ENCODE assay signal across 9 cellular contexts in the genomic region with DNA sequence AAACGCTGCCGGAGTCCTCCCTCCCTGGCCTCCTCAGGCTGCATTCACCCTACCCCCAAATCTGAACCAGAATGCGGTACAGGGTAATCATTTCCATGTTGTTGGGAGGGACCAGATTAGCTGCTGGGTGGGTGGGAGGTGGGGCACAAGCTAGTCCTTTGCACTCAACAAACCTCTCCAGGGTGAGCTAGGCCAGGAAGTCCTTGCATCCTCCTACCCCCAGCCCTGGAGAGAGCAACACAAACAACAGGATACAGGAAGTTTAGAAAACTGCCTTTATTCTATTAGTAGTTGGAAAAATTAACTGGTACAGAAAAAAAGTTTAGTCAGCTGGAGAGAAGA. TPM values are rescaled to one million over a fixed set of nuclear protein-coding genes. Genes with fewer than 3 reads are reported as not detected.
DNase-seq lines count a peak whose midpoint lies in the region; ATAC-seq and TF ChIP-seq lines count a peak whose summit lies in the region.
"Had no signal": no experiment of that assay in that cellular context is flagged by ENCODE, and none has a peak within 500 bp of the region (broad histone marks: within the 10 kb centered on the region; RNA-seq: fewer than 3 reads in every experiment).

No MANE protein-coding gene starts in this region.

- H4K20me1 ChIP-seq in fibroblast of lung (ENCODE audit: control insufficient read depth, extremely low read depth, insufficient read depth, low read length) = no peaks in the 10 kb centered on the region

- peaks cover 27% of the 10 kb centered on the region for H3K79me2 ChIP-seq in fibroblast of lung (ENCODE audit: control insufficient read depth, insufficient read depth, low read length)

- H3K9ac ChIP-seq in SK-N-MC (ENCODE audit: insufficient read length) = peak overlapping the region; percentile 47
- H3K9ac ChIP-seq in fibroblast of lung (ENCODE audit: insufficient read depth, low read length) = peak overlapping the region; percentile 36

- H3K4me1 ChIP-seq in heart right ventricle = peaks cover 6 to 48% (median 40%) of the 10 kb centered on the region in 9 donors
- peaks cover 19% of the 10 kb centered on the region for H3K4me1 ChIP-seq in fibroblast of lung (ENCODE audit: control insufficient read depth, extremely low read depth, insufficient read depth, low read length)

- H3K27me3 ChIP-seq in heart right ventricle (no peaks in the 10 kb centered on the region), fibroblast of lung (ENCODE audit: control insufficient read depth, insufficient read depth, low read length) (no peaks in the 10 kb centered on the region)
- H3K27me3 ChIP-seq: foreskin keratinocyte had no signal

- TF ChIP-seq CTCF in heart right ventricle (IDR thresholded peaks at IDR 0.05) = no peak
- no peak for TF ChIP-seq CTCF in fibroblast of lung (conservative IDR thresholded peaks at IDR 0.05 in 1 of 2, IDR thresholded peaks at IDR 0.05 in 1 of 2; ENCODE audit: low read depth in 1 of 2, low read length in 2 of 2)

- H2AFZ ChIP-seq in fibroblast of lung (ENCODE audit: low read length) = no peak overlapping the region

- H3K27ac ChIP-seq in heart right ventricle (peak overlapping the region; percentile 74 to 96 (median 92)), SK-N-MC (peak overlapping the region; percentile 84), fibroblast of lung (ENCODE audit: insufficient read depth, low read length) (peak overlapping the region; percentile 90)

- WGBS in heart right ventricle, 2 donors = 26 to 37% methylated on average over 3 of the region's 3 CpGs

- H3K36me3 ChIP-seq in heart right ventricle (peaks cover 0 to 78% (median 41%) of the 10 kb centered on the region in 9 donors), SK-N-MC (ENCODE audit: insufficient read depth, low read length) (peaks cover 24% of the 10 kb centered on the region), fibroblast of lung (ENCODE audit: control insufficient read depth, insufficient read depth, low read length) (peaks cover 19% of the 10 kb centered on the region)

- H3K9me3 ChIP-seq in heart right ventricle = no peaks in the 10 kb centered on the region
- no peaks in the 10 kb centered on the region for H3K9me3 ChIP-seq in SK-N-MC (ENCODE audit: low read depth, low read length)
- no peaks in the 10 kb centered on the region for H3K9me3 ChIP-seq in fibroblast of lung (ENCODE audit: control insufficient read depth, insufficient read depth, low read depth, low read length)

- ATAC-seq in heart right ventricle (peak in 7 of 8 donors; percentile 2 to 43 (median 20)), left cardiac atrium (no peak)

- intact Hi-C loops in heart right ventricle (cut with DNase I) (loop anchor here in 6 of 10 donors (2.0 to 5.0 kb wide), 4 partner anchors 18 to 53 kb away; partner anchors contain the start of genes RHOA (in 5 of the 6), TCTA (in 4 of the 6) and USP4 (in 1 of the 6)), left cardiac atrium (cut with DNase I) (loop anchor here in 1 of 2 donors (10.0 kb wide), 1 partner anchor 56 kb away; the partner anchor contains the start of genes RHOA and TCTA)

- DNase-seq in heart right ventricle (no peak), left cardiac atrium (no peak), SK-N-MC (ENCODE audit: low read depth, low spot score) (no peak), fibroblast of lung (ENCODE audit: low read depth in 2 of 2) (no peak), skeletal muscle cell (ENCODE audit: low read depth) (no peak), NCI-H1930 (lab: John Stamatoyannopoulos, UW) (no peak), cerebellum (ENCODE audit: low spot score) (no peak), NCI-H526 (lab: John Stamatoyannopoulos, UW) (no peak)

- H3K4me3 ChIP-seq in heart right ventricle = peak overlapping the region in 9 of 10 donors; percentile 60 to 91 (median 81)
- peak overlapping the region; percentile 79 for H3K4me3 ChIP-seq in SK-N-MC
- peak overlapping the region in 2 of 4 experiments; percentile 47 to 76 for H3K4me3 ChIP-seq in fibroblast of lung (replicated peaks in 1 of 4; ENCODE audit: control extremely low read depth in 1 of 4, insufficient read depth in 1 of 4, low read depth in 3 of 4, low read length in 4 of 4)
- H3K4me3 ChIP-seq in skeletal muscle cell (ENCODE audit: low read depth, low read length) = peak overlapping the region; percentile 58

- H3K4me2 ChIP-seq in fibroblast of lung (ENCODE audit: extremely low read depth, insufficient read depth, low read length) = peak overlapping the region; percentile 76

RNA-seq across cellular contexts. Expression of gene GPX1, which starts 0.7 kb away (rescaled TPM):
- total RNA-seq in heart right ventricle (100 to 1,000 TPM in 5 of 10 donors, 10 to 100 TPM in 5; 85.2 to 223 (median 102) TPM), left cardiac atrium (100 to 1,000 TPM; 230 to 235 TPM), fibroblast of lung (447 and 456 TPM in 2 replicates), cerebellum (40.8 TPM)
- polyA plus RNA-seq in heart right ventricle (100 to 1,000 TPM; 203 to 267 TPM), fibroblast of lung (227 and 428 TPM in 2 replicates)
- polyA plus RNA-seq in fibroblast of lung (2012) = 398 and 683 TPM in 2 replicates
- 235 and 280 TPM in 2 replicates for polyA minus RNA-seq in fibroblast of lung (ENCODE audit: low replicate concordance)

RNA-seq across cellular contexts. Expression of gene USP4, which starts 19.0 kb away (rescaled TPM):
- total RNA-seq in heart right ventricle = 10 to 100 TPM; 35.4 to 48.3 (median 43.5) TPM
- 10 to 100 TPM; 19.9 to 52.4 TPM for polyA plus RNA-seq in heart right ventricle
- 10 to 100 TPM; 37.1 to 45.5 TPM for total RNA-seq in left cardiac atrium
- 20.3 and 28.7 TPM in 2 replicates for total RNA-seq in fibroblast of lung
- 47.1 and 53.9 TPM in 2 replicates for polyA plus RNA-seq in fibroblast of lung
- polyA plus RNA-seq in fibroblast of lung (2012) = 38.9 and 44.5 TPM in 2 replicates
- 44.3 and 60.1 TPM in 2 replicates for polyA minus RNA-seq in fibroblast of lung (ENCODE audit: low replicate concordance)
- total RNA-seq in cerebellum = 39.7 TPM

RNA-seq across cellular contexts. Expression of gene RHOA, which starts 52.9 kb away (rescaled TPM):
- total RNA-seq in heart right ventricle (100 to 1,000 TPM; 226 to 335 (median 250) TPM), left cardiac atrium (100 to 1,000 TPM; 311 to 334 TPM), fibroblast of lung (352 and 548 TPM in 2 replicates), cerebellum (113 TPM)
- polyA plus RNA-seq in heart right ventricle (100 to 1,000 TPM; 139 to 291 TPM), fibroblast of lung (727 and 1,002 TPM in 2 replicates)
- polyA plus RNA-seq in fibroblast of lung (2012) = 673 and 854 TPM in 2 replicates
- polyA minus RNA-seq in fibroblast of lung (ENCODE audit: low replicate concordance) = 753 and 846 TPM in 2 replicates

RNA-seq across cellular contexts. Expression of gene TCTA, which starts 53.4 kb away (rescaled TPM):
- total RNA-seq in heart right ventricle = 10 to 100 TPM; 13.9 to 22.6 (median 17.6) TPM
- polyA plus RNA-seq in heart right ventricle = 10 to 100 TPM; 16.5 to 19.0 TPM
- total RNA-seq in left cardiac atrium = 10 to 100 TPM; 15.2 to 19.1 TPM
- total RNA-seq in fibroblast of lung = 14.4 and 34.5 TPM in 2 replicates
- polyA plus RNA-seq in fibroblast of lung = 51.6 and 57.8 TPM in 2 replicates
- polyA plus RNA-seq in fibroblast of lung (2012) = 34.6 and 38.4 TPM in 2 replicates
- polyA minus RNA-seq in fibroblast of lung (ENCODE audit: low replicate concordance) = 30.2 and 47.6 TPM in 2 replicates
- 11.3 TPM for total RNA-seq in cerebellum

Comparison
In these comparisons a context has a peak if more than half of its experiments do, and no peak if none do; other contexts are left out.
1. ATAC-seq: peak in heart right ventricle (7 of 8); none in left cardiac atrium (0 of 2).
2. Peak in every context shown above with its lines, with median percentiles within 50 percentile points of each other: H3K27ac ChIP-seq.